8 cellular contexts compared by ENCODE assay signal in the genomic region with DNA sequence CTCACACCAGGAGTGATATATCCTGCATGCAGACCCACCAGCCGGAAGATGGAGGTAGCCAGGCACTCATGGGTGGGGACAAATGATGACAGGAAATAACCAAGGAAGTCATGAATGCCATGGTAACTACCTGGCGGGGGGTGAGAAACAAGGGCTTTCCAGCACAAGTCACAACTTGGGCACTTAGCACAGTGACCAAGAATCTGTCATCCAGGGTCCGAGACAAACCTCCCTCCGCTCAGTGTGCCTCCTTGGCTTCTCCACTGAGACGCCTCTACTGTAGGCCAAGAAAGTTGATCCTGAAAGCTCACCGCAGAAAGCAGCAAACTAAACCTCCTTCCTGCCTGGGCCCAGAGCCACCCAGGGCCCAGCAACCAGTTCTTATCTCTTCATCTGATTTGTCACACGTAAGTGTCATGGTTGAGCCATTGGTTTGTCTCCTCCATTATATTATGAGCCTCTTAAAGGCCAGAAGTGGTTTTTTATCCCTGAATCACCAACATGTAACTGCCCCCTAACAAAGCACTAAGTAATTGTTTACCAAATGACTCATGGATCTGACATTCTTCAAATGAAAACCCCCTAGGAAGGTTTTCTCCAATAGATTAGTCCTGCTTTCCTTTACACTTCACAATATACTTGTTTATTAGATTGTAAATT.
A peak's percentile ranks its signal among the peaks of the same experiment; 100 is the strongest.
DNase-seq lines count a peak whose midpoint lies in the region; ATAC-seq and TF ChIP-seq lines count a peak whose summit lies in the region.

No MANE protein-coding gene starts in this region.

- in situ Hi-C loops in Panc1 (cut with HindIII; ENCODE audit: low pct_unique_long_range_greater_than_20kb, low sequenced_read_pairs): no loop called here

- no peak overlapping the region; the same call in 1 of the 2 replicates for H2AFZ ChIP-seq in DND-41 (ENCODE audit: low read depth, low read length)

- TF ChIP-seq CTCF in DND-41 (IDR thresholded peaks at IDR 0.05; ENCODE audit: borderline replicate concordance, extremely low read depth, low read length, poor library complexity, severe bottlenecking) (no peak), Panc1 (IDR thresholded peaks at IDR 0.05) (no peak), left lung (IDR thresholded peaks at IDR 0.05) (no peak), right atrium auricular region (IDR thresholded peaks at IDR 0.05) (no peak)

- no peaks in the 10 kb centered on the region for H3K9me3 ChIP-seq in DND-41 (ENCODE audit: insufficient read depth, low read length, severe bottlenecking)
- no peaks in the 10 kb centered on the region for H3K9me3 ChIP-seq in Panc1 (ENCODE audit: control insufficient read depth, insufficient read depth, low read depth, low read length)
- H3K9me3 ChIP-seq in left lung: no peaks in the 10 kb centered on the region
- no peaks in the 10 kb centered on the region for H3K9me3 ChIP-seq in right atrium auricular region

- H3K36me3 ChIP-seq in DND-41 (ENCODE audit: insufficient read depth, low read length) (no peaks in the 10 kb centered on the region), Panc1 (ENCODE audit: control insufficient read depth, insufficient read depth, low read length) (no peaks in the 10 kb centered on the region), left lung (no peaks in the 10 kb centered on the region), right atrium auricular region (no peaks in the 10 kb centered on the region)

- BruUV-seq in Panc1 (replicated peaks; lab: Mats Ljungman, UMichigan): no TSS peak

- H3K4me2 ChIP-seq in DND-41 (ENCODE audit: insufficient read depth, low read length): peak overlapping the region; percentile 28; the same call in 1 of the 2 replicates

- CTCF ChIA-PET in Panc1 (lab: Charles Lee): no interaction called here

- no peaks in the 10 kb centered on the region for H3K79me2 ChIP-seq in DND-41 (ENCODE audit: insufficient read depth, low read length)

- intact Hi-C loops in Panc1 (cut with micrococcal nuclease; ENCODE audit: unreplicated experiment) (no loop called here), left lung (cut with DNase I) (no loop called here)

- no peaks in the 10 kb centered on the region for H3K27me3 ChIP-seq in DND-41 (ENCODE audit: insufficient read depth, low read length, poor library complexity)
- no peaks in the 10 kb centered on the region for H3K27me3 ChIP-seq in Panc1 (ENCODE audit: control insufficient read depth, insufficient read depth, low read length)
- no peaks in the 10 kb centered on the region for H3K27me3 ChIP-seq in left lung
- H3K27me3 ChIP-seq in right atrium auricular region: no peaks in the 10 kb centered on the region

- ATAC-seq in DND-41 (ENCODE audit: insufficient read depth, low read depth): peak; percentile 57
- peak; percentile 94 for ATAC-seq in Panc1
- peak; percentile 42 for ATAC-seq in left lung
- ATAC-seq in GM19397 (IDR thresholded peaks at IDR 0.05; ENCODE audit: unreplicated experiment): no peak

- no peaks in the 10 kb centered on the region for H4K20me1 ChIP-seq in DND-41 (ENCODE audit: insufficient read depth, low read length)

- H3K9ac ChIP-seq in DND-41 (ENCODE audit: low read depth, low read length): no peak overlapping the region

- H3K4me1 ChIP-seq in DND-41 (ENCODE audit: insufficient read depth, low read length) (peaks cover 34% of the 10 kb centered on the region), Panc1 (ENCODE audit: control insufficient read depth, insufficient read depth, low read length) (peaks cover 12% of the 10 kb centered on the region), left lung (peaks cover 5 to 36% of the 10 kb centered on the region in 2 donors), right atrium auricular region (peaks cover 0 to 5% of the 10 kb centered on the region in 2 donors)

- H3K4me3 ChIP-seq in DND-41 (ENCODE audit: low read depth in 1 of 2, low read length in 2 of 2) (no peak overlapping the region), Panc1 (ENCODE audit: low read depth in 2 of 2, low read length in 2 of 2) (no peak overlapping the region), left lung (no peak overlapping the region), right atrium auricular region (no peak overlapping the region)

- peak; percentile 35 for DNase-seq in DND-41
- peak; percentile 53 for DNase-seq in Panc1 (ENCODE audit: low read depth, low spot score)
- DNase-seq in activated naive CD4-positive, alpha-beta T cell treated with anti-CD3 and anti-CD28 coated beads, Interleukin-2, amount 50 U/mL, for 16 hours: peak; percentile 25
- DNase-seq in left lung: no peak
- no peak for DNase-seq in right atrium auricular region (ENCODE audit: low spot score)
- no peak for DNase-seq in HUDEP-2 (lab: John Stamatoyannopoulos, UW; ENCODE audit: unreplicated experiment in 76 of 76)
- DNase-seq in hippocampal formation (lab: John Stamatoyannopoulos, UW): no peak

- H3K27ac ChIP-seq in DND-41 (ENCODE audit: low read length): peak overlapping the region; percentile 49
- peak overlapping the region; percentile 58 for H3K27ac ChIP-seq in Panc1 (ENCODE audit: low read length)
- H3K27ac ChIP-seq in left lung: no peak overlapping the region
- H3K27ac ChIP-seq in right atrium auricular region: no peak overlapping the region

- POLR2A ChIA-PET in Panc1 (lab: Charles Lee): no interaction called here

Comparison
In these comparisons a context has a peak if more than half of its experiments do, and no peak if none do; other contexts are left out.
1. DNase-seq: peak in DND-41 (single experiment), Panc1 (single experiment) and activated naive CD4-positive, alpha-beta T cell treated with anti-CD3 and anti-CD28 coated beads, Interleukin-2, amount 50 U/mL, for 16 hours (single experiment); none in left lung (0 of 2), right atrium auricular region (single experiment), HUDEP-2 (0 of 76) and hippocampal formation (0 of 2).
2. H3K27ac ChIP-seq: peak in DND-41 (single experiment) and Panc1 (single experiment); none in left lung (0 of 2) and right atrium auricular region (0 of 2).